Comparison of ENCODE assay signal across 9 cellular contexts in genomic region chr6:119318176-119318575, GRCh38.
"Had no signal": no experiment of that assay in that cellular context is flagged by ENCODE, and none has a peak within 500 bp of the region (broad histone marks: within the 10 kb centered on the region; RNA-seq: fewer than 3 reads in every experiment).

No MANE protein-coding gene starts in this region.

- H3K4me3 ChIP-seq: GM23248, HAP-1, K562 had no signal

- H3K27ac Mint-ChIP-seq: HFFc6 had no signal

- H3K9ac ChIP-seq: GM23248 had no signal

- DNase-seq: GM23248, GOT3, H7, HFFc6, IMR-90 had no signal

- H2AFZ ChIP-seq: GM23248 had no signal

- H3K4me3 Mint-ChIP-seq: HFFc6 had no signal

- H3K9me3 ChIP-seq: HAP-1 had no signal

- FAIRE-seq: K562 had no signal

- ATAC-seq: HCT116, K562 had no signal

- H3K4me1 ChIP-seq: HAP-1 had no signal

- H3K27ac ChIP-seq: GM23248, HL-60 had no signal
